In genomic region chr5:55903121-55903701, GRCh38 we compare ENCODE assay signal across 9 cellular contexts. TPM values are rescaled to one million over a fixed set of nuclear protein-coding genes. Genes with fewer than 3 reads are reported as not detected.
DNase-seq lines count a peak whose midpoint lies in the region; ATAC-seq and TF ChIP-seq lines count a peak whose summit lies in the region.
"Had no signal": no experiment of that assay in that cellular context is flagged by ENCODE, and none has a peak within 500 bp of the region (broad histone marks: within the 10 kb centered on the region; RNA-seq: fewer than 3 reads in every experiment).

No MANE protein-coding gene starts in this region.

- H3K27me3 ChIP-seq in GM23338 (ENCODE audit: insufficient read depth) = no peaks in the 10 kb centered on the region

- no peaks in the 10 kb centered on the region for H3K36me3 ChIP-seq in GM23338 (ENCODE audit: insufficient read depth)

- H3K27ac Mint-ChIP-seq in GM23338 (no peak overlapping the region; the same call in 1 of the 2 replicates), nephron progenitor cell (no peak overlapping the region)
- H3K27ac Mint-ChIP-seq in activated T-helper 17 cell treated with anti-CD3 and anti-CD28 coated beads, Interleukin-2, amount 50 U/mL, for 72 hours = peak overlapping the region; percentile 54

- H3K27me3 Mint-ChIP-seq in GM23338 (ENCODE audit: insufficient read depth, low read depth, poor library complexity) (peaks cover 8% of the 10 kb centered on the region), nephron progenitor cell (ENCODE audit: low read depth, poor library complexity) (no peaks in the 10 kb centered on the region)
- H3K27me3 Mint-ChIP-seq in activated T-helper 17 cell treated with anti-CD3 and anti-CD28 coated beads, Interleukin-2, amount 50 U/mL, for 72 hours = no peaks in the 10 kb centered on the region

- no peak overlapping the region for H3K4me2 ChIP-seq in GM23338

- H3K9me3 Mint-ChIP-seq in GM23338 (no peaks in the 10 kb centered on the region), nephron progenitor cell (no peaks in the 10 kb centered on the region)
- H3K9me3 Mint-ChIP-seq in activated T-helper 17 cell treated with anti-CD3 and anti-CD28 coated beads, Interleukin-2, amount 50 U/mL, for 72 hours = no peaks in the 10 kb centered on the region

- no peak overlapping the region for H3K4me3 Mint-ChIP-seq in GM23338
- H3K4me3 Mint-ChIP-seq in activated T-helper 17 cell treated with anti-CD3 and anti-CD28 coated beads, Interleukin-2, amount 50 U/mL, for 72 hours = peak overlapping the region; percentile 52
- no peak overlapping the region for H3K4me3 Mint-ChIP-seq in nephron progenitor cell

- H3K4me1 Mint-ChIP-seq in GM23338 (no peaks in the 10 kb centered on the region), nephron progenitor cell (no peaks in the 10 kb centered on the region)
- peaks cover 26% of the 10 kb centered on the region for H3K4me1 Mint-ChIP-seq in activated T-helper 17 cell treated with anti-CD3 and anti-CD28 coated beads, Interleukin-2, amount 50 U/mL, for 72 hours

- H3K4me3 ChIP-seq in GM12865 (ENCODE audit: low read depth, low read length) = peak overlapping the region; percentile 17; the same call in 1 of the 2 replicates
- H3K4me3 ChIP-seq in GM23338 = no peak overlapping the region

- H3K27ac ChIP-seq in GM23338 (ENCODE audit: low read depth) = no peak overlapping the region
- H3K27ac ChIP-seq: HL-60 had no signal

- no peaks in the 10 kb centered on the region for H3K79me2 ChIP-seq in GM23338 (replicated peaks; ENCODE audit: insufficient read depth)

- H2AFZ ChIP-seq in GM23338 = peak overlapping the region; percentile 38; the same call in 1 of the 2 replicates

- DNase-seq in GM12865 (ENCODE audit: low read depth) = peak; percentile 90
- no peak for DNase-seq in GM23338 (ENCODE audit: low spot score)
- peak; percentile 92 to 93 for DNase-seq in NOMO-1 (lab: John Stamatoyannopoulos, UW; ENCODE audit: unreplicated experiment in 2 of 2)
- DNase-seq in sciatic nerve (ENCODE audit: low spot score) = no peak
- DNase-seq in erythroblast (lab: John Stamatoyannopoulos, UW) = no peak
- DNase-seq in NAMALWA (ENCODE audit: low spot score) = no peak
- DNase-seq in nephron progenitor cell = no peak

- TF ChIP-seq CTCF in GM12865 (IDR thresholded peaks at IDR 0.05; ENCODE audit: insufficient read depth, low read depth, low read length, missing control alignments) (no peak), GM23338 (conservative IDR thresholded peaks at IDR 0.05; ENCODE audit: low read depth in 2 of 2) (no peak), nephron progenitor cell (IDR thresholded peaks at IDR 0.05) (no peak)

- no peak for ATAC-seq in GM23338
- peak; percentile 91 for ATAC-seq in activated T-helper 17 cell treated with anti-CD3 and anti-CD28 coated beads, Interleukin-2, amount 50 U/mL, for 72 hours (replicated peaks)
- peak; percentile 31 for ATAC-seq in sciatic nerve

- no peaks in the 10 kb centered on the region for H3K4me1 ChIP-seq in GM23338 (ENCODE audit: insufficient read depth)

- H3K36me3 Mint-ChIP-seq in GM23338 (ENCODE audit: low read depth) (no peaks in the 10 kb centered on the region), nephron progenitor cell (ENCODE audit: low read depth) (no peaks in the 10 kb centered on the region)
- H3K36me3 Mint-ChIP-seq in activated T-helper 17 cell treated with anti-CD3 and anti-CD28 coated beads, Interleukin-2, amount 50 U/mL, for 72 hours (ENCODE audit: low read depth) = no peaks in the 10 kb centered on the region

- H3F3A ChIP-seq in GM23338 (replicated peaks; ENCODE audit: low read depth) = no peaks in the 10 kb centered on the region

- H3K9me2 ChIP-seq in GM23338 (ENCODE audit: insufficient read depth) = peaks cover 3% of the 10 kb centered on the region; the same call in 1 of the 2 replicates

- TF ChIP-seq POLR2A in erythroblast (IDR thresholded peaks at IDR 0.05; ENCODE audit: low read length) = no peak

- intact Hi-C loops in sciatic nerve (cut with DNase I) = no loop called here

- no peaks in the 10 kb centered on the region for H4K20me1 ChIP-seq in GM23338 (replicated peaks; ENCODE audit: insufficient read depth)

TF ChIP-seq in GM23338, 12 proteins besides CTCF, POLR2A, EP300 and RAD21:
- TF ChIP-seq JUNB (IDR thresholded peaks at IDR 0.05; ENCODE audit: unreplicated experiment) = no peak
- no peak for TF ChIP-seq ZNF114 (CRISPR knock-in tag; IDR thresholded peaks at IDR 0.05)
- no peak for TF ChIP-seq CREB1 (CRISPR knock-in tag; IDR thresholded peaks at IDR 0.05; ENCODE audit: low read depth)
- TF ChIP-seq ETS1 (IDR thresholded peaks at IDR 0.05) = no peak
- TF ChIP-seq NANOG (IDR thresholded peaks at IDR 0.05; ENCODE audit: borderline replicate concordance) = no peak
- TF ChIP-seq EZH2 (IDR thresholded peaks at IDR 0.05; ENCODE audit: low read depth, unreplicated experiment) = no peak
- TF ChIP-seq ZNF331 (CRISPR knock-in tag; IDR thresholded peaks at IDR 0.05; ENCODE audit: low read depth) = no peak
- no peak for TF ChIP-seq STAT1 (IDR thresholded peaks at IDR 0.05; ENCODE audit: unreplicated experiment)

RNA-seq across cellular contexts. Expression of gene IL31RA, which starts 52.1 kb away (rescaled TPM):
- not detected in 2 replicates for total RNA-seq in GM23338 (2014; rRNA removed; shearing (Covaris generic))
- not detected in 2 replicates for polyA plus RNA-seq in GM23338 (2016; fragmentation: Nextera tagmentation; extraction: Ambion mirVana)
- under 1 TPM in 1 of 2 donors, not detected in 1; 0.37 TPM for total RNA-seq in activated T-helper 17 cell treated with anti-CD3 and anti-CD28 coated beads, Interleukin-2, amount 50 U/mL, for 72 hours
- not detected for total RNA-seq in sciatic nerve

Comparison
In these comparisons a context has a peak if more than half of its experiments do, and no peak if none do; other contexts are left out.
1. DNase-seq: peak in GM12865 (single experiment) and NOMO-1 (2 of 2); none in GM23338 (single experiment), sciatic nerve (single experiment), erythroblast (0 of 2), NAMALWA (single experiment) and nephron progenitor cell (single experiment).